ENCODE assay signal across 8 cellular contexts in genomic region chr9:136843159-136843800, GRCh38. TPM values are rescaled to one million over a fixed set of nuclear protein-coding genes. Genes with fewer than 3 reads are reported as not detected.
DNase-seq lines count a peak whose midpoint lies in the region; ATAC-seq, FAIRE-seq and TF ChIP-seq lines count a peak whose summit lies in the region.
"Not testable (repeated sequence)": the region's sequence is repeated elsewhere in the genome, so short reads cannot be mapped to it uniquely, and the experiment has no call there.

No MANE protein-coding gene starts in this region.

- POLR2A ChIA-PET in Caco-2 (lab: Charles Lee), result not testable (repeated sequence)

- H3K9ac ChIP-seq in MM.1S (ENCODE audit: low read length), result peak overlapping the region; percentile 45; the same call in 1 of the 2 replicates

- DNase-seq in Caco-2; MM.1S; T-helper 2 cell treated with Interferon-gamma antibody and Interleukin-4, amounts not matched to agents 5 μg/mL and 100 μg/mL, for 36 hours (ENCODE audit: low spot score); activated naive CD4-positive, alpha-beta T cell treated with anti-CD3 and anti-CD28 coated beads, Interleukin-2, amount 10 ng/mL, durations not matched to agents 7 days and 5 days; dorsolateral prefrontal cortex; lower lobe of right lung: not testable (repeated sequence)
- DNase-seq in pancreas, result peak in 1 of 6 donors; percentile 68

- not testable (repeated sequence) for H3K36me3 ChIP-seq in Caco-2 (ENCODE audit: control insufficient read depth, insufficient read depth, low read length); MM.1S (replicated peaks; ENCODE audit: insufficient read depth, low read length)
- H3K36me3 ChIP-seq in lower lobe of right lung, result peaks cover 28% of the 10 kb centered on the region
- H3K36me3 ChIP-seq in pancreas, result peaks cover 0 to 12% (median 0%) of the 10 kb centered on the region in 3 donors
- H3K36me3 ChIP-seq in thymus (ENCODE audit: control insufficient read depth, insufficient read depth), result peaks cover 29% of the 10 kb centered on the region

- H3K27me3 ChIP-seq in Caco-2 (replicated peaks; ENCODE audit: control insufficient read depth, insufficient read depth, low read length); MM.1S (replicated peaks; ENCODE audit: insufficient read depth, low read length); dorsolateral prefrontal cortex; pancreas: not testable (repeated sequence)
- H3K27me3 ChIP-seq in lower lobe of right lung (ENCODE audit: low read depth) (peaks cover 33% of the 10 kb centered on the region), thymus (ENCODE audit: control insufficient read depth, insufficient read depth) (peaks cover 51% of the 10 kb centered on the region)

- not testable (repeated sequence) for H2AFZ ChIP-seq in MM.1S (ENCODE audit: low read length)

- not testable (repeated sequence) for BruUV-seq in Caco-2 (replicated peaks; lab: Mats Ljungman, UMichigan)

- not testable (repeated sequence) for TF ChIP-seq CTCF in Caco-2 (IDR thresholded peaks at IDR 0.05; ENCODE audit: insufficient read depth in 1 of 2, low read depth in 1 of 2, low read length in 1 of 2, severe bottlenecking in 1 of 2, unreplicated experiment in 1 of 2); MM.1S (IDR thresholded peaks at IDR 0.05; ENCODE audit: low read length); dorsolateral prefrontal cortex (IDR thresholded peaks at IDR 0.05 in 54 of 56, conservative IDR thresholded peaks at IDR 0.05 in 2 of 56; ENCODE audit: low read depth in 1 of 56, partially characterized antibody in 56 of 56); lower lobe of right lung (IDR thresholded peaks at IDR 0.05); pancreas (IDR thresholded peaks at IDR 0.05)

- H3K4me3 ChIP-seq in Caco-2 (ENCODE audit: low read depth, low read length), result not testable (repeated sequence)
- peak overlapping the region; percentile 42 for H3K4me3 ChIP-seq in MM.1S (ENCODE audit: low read length)
- peak overlapping the region; percentile 39 to 88 (median 73) for H3K4me3 ChIP-seq in dorsolateral prefrontal cortex
- peak overlapping the region; percentile 56 for H3K4me3 ChIP-seq in lower lobe of right lung
- peak overlapping the region in 1 of 4 donors; percentile 46 for H3K4me3 ChIP-seq in pancreas
- H3K4me3 ChIP-seq in thymus (ENCODE audit: low read length), result peak overlapping the region; percentile 55

- H3K27ac ChIP-seq in MM.1S (ENCODE audit: low read length) (peak overlapping the region; percentile 43; the same call in 1 of the 2 replicates), dorsolateral prefrontal cortex (peak overlapping the region in 54 of 59 donors; percentile 19 to 99 (median 94)), pancreas (peak overlapping the region in 3 of 4 donors; percentile 46 to 79 (median 78))
- H3K27ac ChIP-seq in lower lobe of right lung; thymus (ENCODE audit: low read depth): not testable (repeated sequence)

- H3F3A ChIP-seq in MM.1S (ENCODE audit: insufficient read depth, low read length), result peaks cover 16% of the 10 kb centered on the region

- peaks cover 76% of the 10 kb centered on the region for H3K36me3 Mint-ChIP-seq in Caco-2 (ENCODE audit: insufficient read depth, unreplicated experiment)
- H3K36me3 Mint-ChIP-seq in T-helper 2 cell treated with Interferon-gamma antibody and Interleukin-4, amounts not matched to agents 5 μg/mL and 100 μg/mL, for 36 hours (ENCODE audit: low read depth); activated naive CD4-positive, alpha-beta T cell treated with anti-CD3 and anti-CD28 coated beads, Interleukin-2, amount 10 ng/mL, durations not matched to agents 7 days and 5 days: not testable (repeated sequence)

- not testable (repeated sequence) for H4K20me1 ChIP-seq in MM.1S (ENCODE audit: insufficient read depth, low read length)

- H3K9me2 ChIP-seq in MM.1S (replicated peaks; ENCODE audit: insufficient read depth, low read length), result not testable (repeated sequence)

- intact Hi-C loops in Caco-2 (cut with micrococcal nuclease; ENCODE audit: unreplicated experiment) (loop anchor here (2.0 to 10.0 kb wide), 3 partner anchors 56 to 192 kb away; partner anchors contain the start of genes C8G and FBXW5), dorsolateral prefrontal cortex (cut with DNase I) (loop anchor here (5.0 kb wide), 2 partner anchors 51 to 99 kb away; partner anchors contain the start of genes FBXW5 (in 1 of the 2) and TMEM141 (in 1 of the 2)), pancreas (cut with DNase I) (loop anchor here in 2 of 3 donors (10.0 kb wide), 2 partner anchors 48 to 102 kb away; partner anchors contain the start of genes C8G (in 1 of the 2), CCDC183 (in 1 of the 2), FBXW5 (in 1 of the 2) and TMEM141 (in 1 of the 2))
- intact Hi-C loops in lower lobe of right lung (cut with DNase I), result not testable (repeated sequence)

- not testable (repeated sequence) for FAIRE-seq in pancreas (lab: Jason Lieb, UNC)

- peak overlapping the region; percentile 93 for H3K4me2 ChIP-seq in MM.1S (ENCODE audit: low read depth, low read length)

- peak overlapping the region; percentile 70 for H3K4me3 Mint-ChIP-seq in Caco-2 (ENCODE audit: unreplicated experiment)
- H3K4me3 Mint-ChIP-seq in T-helper 2 cell treated with Interferon-gamma antibody and Interleukin-4, amounts not matched to agents 5 μg/mL and 100 μg/mL, for 36 hours, result peak overlapping the region; percentile 54
- H3K4me3 Mint-ChIP-seq in activated naive CD4-positive, alpha-beta T cell treated with anti-CD3 and anti-CD28 coated beads, Interleukin-2, amount 10 ng/mL, durations not matched to agents 7 days and 5 days, result peak overlapping the region; percentile 54

- H3K9me3 Mint-ChIP-seq in Caco-2 (ENCODE audit: unreplicated experiment); T-helper 2 cell treated with Interferon-gamma antibody and Interleukin-4, amounts not matched to agents 5 μg/mL and 100 μg/mL, for 36 hours; activated naive CD4-positive, alpha-beta T cell treated with anti-CD3 and anti-CD28 coated beads, Interleukin-2, amount 10 ng/mL, durations not matched to agents 7 days and 5 days: not testable (repeated sequence)

- CTCF ChIA-PET in Caco-2 (lab: Charles Lee), result interaction anchor here (1.0 to 1.5 kb wide), 4 partner anchors 23 to 43 kb away, joined by 3 to 15 read pairs (median 4); partner anchors contain the start of gene EDF1
- CTCF ChIA-PET in activated naive CD4-positive, alpha-beta T cell treated with anti-CD3 and anti-CD28 coated beads, Interleukin-2, amount 10 ng/mL, durations not matched to agents 7 days and 5 days (lab: Charles Lee), result interaction anchor here (0.9 to 2.4 kb wide), 15 partner anchors 8 to 225 kb away, joined by 3 to 15 read pairs (median 6); no protein-coding TSS in a partner anchor

- H3K9me3 ChIP-seq in Caco-2; MM.1S (replicated peaks; ENCODE audit: insufficient read depth, low read length); lower lobe of right lung; pancreas; thymus (ENCODE audit: control insufficient read depth): not testable (repeated sequence)

- peak in 1 of 2 donors; percentile 5 for ATAC-seq in lower lobe of right lung
- peak in 1 of 4 donors; percentile 7 for ATAC-seq in pancreas

- peaks cover 25% of the 10 kb centered on the region for H3K4me1 ChIP-seq in Caco-2
- not testable (repeated sequence) for H3K4me1 ChIP-seq in MM.1S (ENCODE audit: low read length)
- peaks cover 46% of the 10 kb centered on the region for H3K4me1 ChIP-seq in lower lobe of right lung
- peaks cover 21 to 32% (median 26%) of the 10 kb centered on the region in 3 donors for H3K4me1 ChIP-seq in pancreas
- H3K4me1 ChIP-seq in thymus (ENCODE audit: control insufficient read depth, insufficient read depth, low read length), result peaks cover 15% of the 10 kb centered on the region

- not testable (repeated sequence) for H3K27me3 Mint-ChIP-seq in Caco-2 (ENCODE audit: insufficient read depth, unreplicated experiment)
- peaks cover 15% of the 10 kb centered on the region for H3K27me3 Mint-ChIP-seq in T-helper 2 cell treated with Interferon-gamma antibody and Interleukin-4, amounts not matched to agents 5 μg/mL and 100 μg/mL, for 36 hours (ENCODE audit: low read depth)
- peaks cover 52% of the 10 kb centered on the region for H3K27me3 Mint-ChIP-seq in activated naive CD4-positive, alpha-beta T cell treated with anti-CD3 and anti-CD28 coated beads, Interleukin-2, amount 10 ng/mL, durations not matched to agents 7 days and 5 days

- H3K4me1 Mint-ChIP-seq in Caco-2 (ENCODE audit: low read depth, unreplicated experiment), result not testable (repeated sequence)
- peaks cover 13% of the 10 kb centered on the region for H3K4me1 Mint-ChIP-seq in T-helper 2 cell treated with Interferon-gamma antibody and Interleukin-4, amounts not matched to agents 5 μg/mL and 100 μg/mL, for 36 hours (ENCODE audit: low read depth)
- H3K4me1 Mint-ChIP-seq in activated naive CD4-positive, alpha-beta T cell treated with anti-CD3 and anti-CD28 coated beads, Interleukin-2, amount 10 ng/mL, durations not matched to agents 7 days and 5 days, result peaks cover 27% of the 10 kb centered on the region

- WGBS in pancreas, 2 donors, result 5 to 13% methylated on average over 10 to 21 of the region's 21 CpGs
- WGBS in thymus, result 21% methylated on average over 21 of the region's 21 CpGs

- H3K27ac Mint-ChIP-seq in Caco-2 (ENCODE audit: unreplicated experiment), result peak overlapping the region; percentile 50
- peak overlapping the region; percentile 41 for H3K27ac Mint-ChIP-seq in T-helper 2 cell treated with Interferon-gamma antibody and Interleukin-4, amounts not matched to agents 5 μg/mL and 100 μg/mL, for 36 hours
- H3K27ac Mint-ChIP-seq in activated naive CD4-positive, alpha-beta T cell treated with anti-CD3 and anti-CD28 coated beads, Interleukin-2, amount 10 ng/mL, durations not matched to agents 7 days and 5 days, result not testable (repeated sequence)

- not testable (repeated sequence) for H3K79me2 ChIP-seq in MM.1S (ENCODE audit: low read length)

RNA-seq across cellular contexts. Expression of gene AJM1, which starts 1.0 kb away (rescaled TPM):
- total RNA-seq in Caco-2 (2022), result 3.6 and 4.2 TPM in 2 replicates
- 10 to 100 TPM; 22.9 to 89.8 (median 47.9) TPM for total RNA-seq in dorsolateral prefrontal cortex
- total RNA-seq in lower lobe of right lung, result 3.5 TPM
- total RNA-seq in pancreas, result 1 to 10 TPM; 2.9 to 5.5 (median 4.2) TPM
- 10 to 100 TPM in 1 of 2 donors, 1 to 10 TPM in 1; 9.0 to 11.7 TPM for polyA plus RNA-seq in pancreas
- polyA plus RNA-seq in thymus, result 1.8 TPM

RNA-seq across cellular contexts. Expression of gene PHPT1, which starts 5.9 kb away (rescaled TPM):
- total RNA-seq in Caco-2 (2022) (103 and 105 TPM in 2 replicates), dorsolateral prefrontal cortex (100 to 1,000 TPM in 65 of 120 experiments, 10 to 100 TPM in 55; 68.1 to 140 (median 101) TPM), lower lobe of right lung (93.6 TPM), pancreas (10 to 100 TPM; 75.2 to 95.5 (median 79.0) TPM)
- polyA plus RNA-seq in pancreas (100 to 1,000 TPM; 180 to 189 TPM), thymus (85.7 TPM)

RNA-seq across cellular contexts. Expression of gene MAMDC4, which starts 8.9 kb away (rescaled TPM):
- 8.8 and 10.8 TPM in 2 replicates for total RNA-seq in Caco-2 (2022)
- total RNA-seq in dorsolateral prefrontal cortex, result 10 to 100 TPM in 28 of 120 experiments, 1 to 10 TPM in 92; 2.7 to 18.6 (median 7.0) TPM
- total RNA-seq in lower lobe of right lung, result 13.5 TPM
- 10 to 100 TPM in 1 of 6 donors, 1 to 10 TPM in 5; 3.0 to 13.3 (median 4.8) TPM for total RNA-seq in pancreas
- 10 to 100 TPM; 28.7 to 38.6 TPM for polyA plus RNA-seq in pancreas
- 14.0 TPM for polyA plus RNA-seq in thymus

RNA-seq across cellular contexts. Expression of gene EDF1, which starts 22.8 kb away (rescaled TPM):
- total RNA-seq in Caco-2 (2022) (429 and 476 TPM in 2 replicates), dorsolateral prefrontal cortex (100 to 1,000 TPM; 145 to 331 (median 249) TPM), lower lobe of right lung (230 TPM), pancreas (100 to 1,000 TPM; 230 to 422 (median 268) TPM)
- polyA plus RNA-seq in pancreas (100 to 1,000 TPM; 443 to 612 TPM), thymus (407 TPM)

RNA-seq across cellular contexts. Expression of gene RABL6, which starts 35.5 kb away (rescaled TPM):
- 134 and 138 TPM in 2 replicates for total RNA-seq in Caco-2 (2022)
- total RNA-seq in dorsolateral prefrontal cortex, result 100 to 1,000 TPM in 114 of 120 experiments, 10 to 100 TPM in 6; 86.8 to 178 (median 121) TPM
- total RNA-seq in lower lobe of right lung, result 62.2 TPM
- total RNA-seq in pancreas, result 10 to 100 TPM; 50.7 to 76.5 (median 60.4) TPM
- 100 to 1,000 TPM in 1 of 2 donors, 10 to 100 TPM in 1; 98.0 to 119 TPM for polyA plus RNA-seq in pancreas
- 55.1 TPM for polyA plus RNA-seq in thymus
